10 cellular contexts compared by ENCODE assay signal in genomic region chr2:205734436-205734835, GRCh38. TPM values are rescaled to one million over a fixed set of nuclear protein-coding genes. Genes with fewer than 3 reads are reported as not detected.
A peak's percentile ranks its signal among the peaks of the same experiment; 100 is the strongest.
DNase-seq lines count a peak whose midpoint lies in the region; ATAC-seq and TF ChIP-seq lines count a peak whose summit lies in the region.
"Had no signal": no experiment of that assay in that cellular context is flagged by ENCODE, and none has a peak within 500 bp of the region (broad histone marks: within the 10 kb centered on the region; RNA-seq: fewer than 3 reads in every experiment).

No MANE protein-coding gene starts in this region.

- H3K4me1 ChIP-seq in PC-3 (ENCODE audit: insufficient read depth, low read length) (peaks cover 9% of the 10 kb centered on the region), esophagus squamous epithelium (peaks cover 0 to 44% (median 15%) of the 10 kb centered on the region in 3 donors), osteoblast (ENCODE audit: insufficient read depth, low read length) (peaks cover 53% of the 10 kb centered on the region)

- POLR2A ChIA-PET in PC-3 (lab: Charles Lee; ENCODE audit: unreplicated experiment) = no interaction called here
- POLR2A ChIA-PET in T-cell (lab: Charles Lee) = interaction anchor here in 1 of 2 donors (0.5 kb wide), 1 partner anchor 1667 kb away, joined by 8 read pairs; no protein-coding TSS in a partner anchor

- peak overlapping the region; percentile 43 for H3K27ac ChIP-seq in PC-3 (ENCODE audit: low read length)
- H3K27ac ChIP-seq in esophagus squamous epithelium = peak overlapping the region in 3 of 4 donors; percentile 39 to 80 (median 61)
- peak overlapping the region; percentile 38 for H3K27ac ChIP-seq in osteoblast (ENCODE audit: low read depth, low read length)

- peak overlapping the region; percentile 37 for H3K9ac ChIP-seq in PC-3 (ENCODE audit: low read length)

- no peak overlapping the region for H3K4me3 ChIP-seq in PC-3 (ENCODE audit: low read length)
- H3K4me3 ChIP-seq in esophagus squamous epithelium = no peak overlapping the region
- H3K4me3 ChIP-seq in osteoblast (ENCODE audit: insufficient read depth, low read length) = no peak overlapping the region

- no TSS peak for BruUV-seq in PC-3 (replicated peaks; lab: Mats Ljungman, UMichigan)

- H3K9me2 ChIP-seq in PC-3 (replicated peaks; ENCODE audit: low read length) = no peaks in the 10 kb centered on the region

- H3K4me1 Mint-ChIP-seq in T-cell = no peaks in the 10 kb centered on the region

- H2AFZ ChIP-seq in PC-3 (ENCODE audit: low read length) (peak overlapping the region; percentile 58), osteoblast (ENCODE audit: low read length) (no peak overlapping the region)

- no peak for TF ChIP-seq CTCF in PC-3 (conservative IDR thresholded peaks at IDR 0.05; ENCODE audit: low read depth, low read length)
- no peak for TF ChIP-seq CTCF in esophagus squamous epithelium (IDR thresholded peaks at IDR 0.05)
- TF ChIP-seq CTCF in osteoblast (IDR thresholded peaks at IDR 0.05; ENCODE audit: extremely low read depth, low read depth, low read length) = no peak

- no peaks in the 10 kb centered on the region for H3K9me3 Mint-ChIP-seq in T-cell
- H3K9me3 Mint-ChIP-seq: activated T-cell treated with anti-CD3 and anti-CD28 coated beads, Interleukin-2, amount 50 U/mL, for 4 hours; memory B cell had no signal

- H3K9me3 ChIP-seq in PC-3 (ENCODE audit: low read length) (no peaks in the 10 kb centered on the region), esophagus squamous epithelium (no peaks in the 10 kb centered on the region), osteoblast (ENCODE audit: low read depth, low read length) (no peaks in the 10 kb centered on the region)

- no peaks in the 10 kb centered on the region for H3F3A ChIP-seq in PC-3 (ENCODE audit: low read length, unreplicated experiment)

- H3K27me3 ChIP-seq in PC-3 (ENCODE audit: low read length) (no peaks in the 10 kb centered on the region), esophagus squamous epithelium (no peaks in the 10 kb centered on the region), osteoblast (ENCODE audit: insufficient read depth, low read length) (no peaks in the 10 kb centered on the region)

- no peaks in the 10 kb centered on the region for H4K20me1 ChIP-seq in PC-3 (ENCODE audit: low read length)
- no peaks in the 10 kb centered on the region for H4K20me1 ChIP-seq in osteoblast (ENCODE audit: insufficient read depth, low read length)

- no peak for TF ChIP-seq POLR2A in esophagus squamous epithelium (IDR thresholded peaks at IDR 0.05)

- no peak overlapping the region for H3K4me3 Mint-ChIP-seq in T-cell
- H3K4me3 Mint-ChIP-seq: activated T-cell treated with anti-CD3 and anti-CD28 coated beads, Interleukin-2, amount 50 U/mL, for 4 hours; memory B cell had no signal

- 40 to 61% methylated on average over 3 of the region's 3 CpGs for WGBS in esophagus squamous epithelium, 2 donors

- H3K4me2 ChIP-seq in PC-3 (ENCODE audit: low read length) (peak overlapping the region; percentile 19; the same call in 1 of the 2 replicates), osteoblast (ENCODE audit: insufficient read depth, low read length) (no peak overlapping the region)

- H3K27me3 Mint-ChIP-seq in T-cell = peaks cover 9 to 14% of the 10 kb centered on the region in 2 donors

- intact Hi-C loops in PC-3 (cut with micrococcal nuclease) = no loop called here
- intact Hi-C loops in esophagus squamous epithelium (cut with DNase I) = no loop called here

- H3K36me3 Mint-ChIP-seq in T-cell = no peaks in the 10 kb centered on the region
- H3K36me3 Mint-ChIP-seq: memory B cell had no signal

- H3K27ac Mint-ChIP-seq in T-cell = no peak overlapping the region
- H3K27ac Mint-ChIP-seq: memory B cell had no signal

- H3K36me3 ChIP-seq in PC-3 (ENCODE audit: low read depth, low read length) = no peaks in the 10 kb centered on the region
- H3K36me3 ChIP-seq in esophagus squamous epithelium = peaks cover 0 to 30% (median 0%) of the 10 kb centered on the region in 3 donors
- peaks cover 60% of the 10 kb centered on the region for H3K36me3 ChIP-seq in osteoblast (ENCODE audit: insufficient read depth, low read length)

- DNase-seq in ELR (ENCODE audit: low read depth) (peak; percentile 66), PC-3 (peak; percentile 67), esophagus squamous epithelium (lab: John Stamatoyannopoulos, UW) (no peak), osteoblast (ENCODE audit: insufficient read length, low spot score, missing footprints) (peak; percentile 88), T-cell (no peak), NCI-H1092 (lab: John Stamatoyannopoulos, UW) (no peak)
- DNase-seq: activated T-cell treated with anti-CD3 and anti-CD28 coated beads, Interleukin-2, amount 50 U/mL, for 4 hours had no signal

- H3K79me2 ChIP-seq in PC-3 (ENCODE audit: low read length) (no peaks in the 10 kb centered on the region), osteoblast (ENCODE audit: insufficient read depth, low read length) (no peaks in the 10 kb centered on the region)

- ATAC-seq in PC-3 (peak; percentile 93), T-cell (replicated peaks in 1 of 4) (no peak), GM21526 (IDR thresholded peaks at IDR 0.05; ENCODE audit: low FRiP score, unreplicated experiment) (no peak), HG03139 (IDR thresholded peaks at IDR 0.05; ENCODE audit: unreplicated experiment) (no peak)
- ATAC-seq: activated T-cell treated with anti-CD3 and anti-CD28 coated beads, Interleukin-2, amount 50 U/mL, for 4 hours had no signal

- CTCF ChIA-PET in PC-3 (lab: Charles Lee) (no interaction called here), T-cell (lab: Charles Lee) (interaction anchor here (0.6 kb wide), 2 partner anchors 328 to 1411 kb away, joined by 3 to 4 read pairs; no protein-coding TSS in a partner anchor)

RNA-seq across cellular contexts. Expression of gene NRP2, which starts 52.1 kb away (rescaled TPM):
- total RNA-seq in PC-3 (2014; rRNA removed) (18.3 and 19.9 TPM in 2 replicates), esophagus squamous epithelium (10 to 100 TPM in 3 of 4 donors, 1 to 10 TPM in 1; 7.1 to 58.6 (median 21.4) TPM), osteoblast (145 and 183 TPM in 2 replicates), T-cell (1 to 10 TPM in 1 of 5 donors, under 1 TPM in 2, not detected in 2; 0.85 to 1.1 (median 0.93) TPM)

Comparison
In these comparisons a context has a peak if more than half of its experiments do, and no peak if none do; other contexts are left out.
1. DNase-seq: peak in ELR (single experiment), PC-3 (single experiment) and osteoblast (single experiment); none in esophagus squamous epithelium (single experiment), T-cell (0 of 34) and NCI-H1092 (single experiment).
2. Peak in every context shown above with its lines, with median percentiles within 50 percentile points of each other: H3K27ac ChIP-seq.